ENCODE assay signal across 12 cellular contexts in genomic region chr13:41064493-41064892, GRCh38. TPM values are rescaled to one million over a fixed set of nuclear protein-coding genes. Genes with fewer than 3 reads are reported as not detected.
DNase-seq lines count a peak whose midpoint lies in the region; ATAC-seq and TF ChIP-seq lines count a peak whose summit lies in the region.
"Had no signal": no experiment of that assay in that cellular context is flagged by ENCODE, and none has a peak within 500 bp of the region (broad histone marks: within the 10 kb centered on the region; RNA-seq: fewer than 3 reads in every experiment).

No MANE protein-coding gene starts in this region.

- ATAC-seq in HG02798 (IDR thresholded peaks at IDR 0.05; ENCODE audit: poor library complexity, unreplicated experiment): no peak
- ATAC-seq: lower lobe of right lung; stimulated activated memory B cell treated with anti-CD40 and anti-IgM and Interleukin-4, amounts not matched to agents 10 μg/mL and 1 μg/mL and 100 μg/mL, for 72 hours had no signal

- CTCF ChIA-PET in AG04450 (lab: Charles Lee): interaction anchor here (1.0 kb wide), 1 partner anchor 10 kb away, joined by 4 read pairs; no protein-coding TSS in a partner anchor

- no peaks in the 10 kb centered on the region for H3K27me3 ChIP-seq in AG04450 (ENCODE audit: control insufficient read depth, insufficient read depth, low read length)
- no peaks in the 10 kb centered on the region for H3K27me3 ChIP-seq in muscle layer of colon (ENCODE audit: control insufficient read depth in 1 of 2, insufficient read depth in 2 of 2, low read length in 2 of 2)

- DNase-seq in AG04450 (ENCODE audit: low read depth, low spot score): peak; percentile 44
- peak; percentile 76 for DNase-seq in LHCN-M2 (ENCODE audit: low read depth)
- DNase-seq in activated CD4-positive, CD25-positive, alpha-beta regulatory T cell treated with anti-CD3 and anti-CD28 coated beads, Interleukin-2, amount 50 U/mL, for 72 hours: no peak
- no peak for DNase-seq in activated gamma-delta T cell (lab: John Stamatoyannopoulos, UW)
- no peak for DNase-seq in DMS153 (lab: John Stamatoyannopoulos, UW)
- DNase-seq: C1 segment of cervical spinal cord, lower lobe of right lung, NCI-H1694 had no signal

- H3K4me3 ChIP-seq in AG04450 (ENCODE audit: low read depth, low read length) (peak overlapping the region; percentile 11; the same call in 1 of the 2 replicates), muscle layer of colon (ENCODE audit: low read depth in 1 of 2, low read length in 2 of 2) (no peak overlapping the region)
- H3K4me3 ChIP-seq: lower lobe of right lung had no signal

- H3K9me3 ChIP-seq in AG04450 (ENCODE audit: control insufficient read depth, insufficient read depth, low read length): no peaks in the 10 kb centered on the region
- H3K9me3 ChIP-seq in muscle layer of colon (ENCODE audit: low read length): no peaks in the 10 kb centered on the region
- H3K9me3 ChIP-seq: lower lobe of right lung had no signal

- no peak overlapping the region for H3K27ac ChIP-seq in AG04450 (ENCODE audit: low read depth, low read length)
- H3K27ac ChIP-seq in cingulate gyrus (ENCODE audit: low read depth, low read length): peak overlapping the region; percentile 21
- H3K27ac ChIP-seq in muscle layer of colon (ENCODE audit: low read depth, low read length): peak overlapping the region; percentile 64
- H3K27ac ChIP-seq: lower lobe of right lung had no signal

- peaks cover 36% of the 10 kb centered on the region for H3K4me1 ChIP-seq in muscle layer of colon (ENCODE audit: insufficient read depth, low read length)

- POLR2A ChIA-PET in AG04450 (lab: Yijun Ruan, JAX): interaction anchor here (0.5 to 0.7 kb wide), 4 partner anchors 27 to 1044 kb away, joined by 3 to 13 read pairs (median 4); no protein-coding TSS in a partner anchor

- no peak for TF ChIP-seq CTCF in AG04450 (IDR thresholded peaks at IDR 0.05; ENCODE audit: low read depth, low read length)

- H3K9ac ChIP-seq in muscle layer of colon (ENCODE audit: low read length): no peak overlapping the region

- peaks cover 38% of the 10 kb centered on the region for H3K36me3 ChIP-seq in muscle layer of colon (ENCODE audit: insufficient read depth, low read length)

RNA-seq across cellular contexts. Expression of gene WBP4, which starts 3.2 kb away (rescaled TPM):
- 11.9 and 18.3 TPM in 2 replicates for polyA plus RNA-seq in AG04450 (2011; rRNA removed)
- 2.9 and 4.6 TPM in 2 replicates for polyA minus RNA-seq in AG04450 (2011; rRNA and poly(A)+ RNA removed)
- 9.2 and 11.7 TPM in 2 replicates for total RNA-seq in LHCN-M2 (2014; rRNA removed)
- polyA plus RNA-seq in LHCN-M2 (2012): 9.1 TPM

RNA-seq across cellular contexts. Expression of gene ELF1, which starts 45.4 kb away (rescaled TPM):
- 37.8 and 46.8 TPM in 2 replicates for polyA plus RNA-seq in AG04450 (2011; rRNA removed)
- 31.0 and 42.2 TPM in 2 replicates for polyA minus RNA-seq in AG04450 (2011; rRNA and poly(A)+ RNA removed)
- total RNA-seq in LHCN-M2 (2014; rRNA removed): 24.9 and 34.3 TPM in 2 replicates
- polyA plus RNA-seq in LHCN-M2 (2012): 12.2 TPM

Comparison
In these comparisons a context has a peak if more than half of its experiments do, and no peak if none do; other contexts are left out.
1. DNase-seq: peak in AG04450 (single experiment) and LHCN-M2 (single experiment); none in activated CD4-positive, CD25-positive, alpha-beta regulatory T cell treated with anti-CD3 and anti-CD28 coated beads, Interleukin-2, amount 50 U/mL, for 72 hours (single experiment), activated gamma-delta T cell (single experiment) and DMS153 (single experiment).